ENCODE assay signal across 19 cellular contexts in the genomic region with DNA sequence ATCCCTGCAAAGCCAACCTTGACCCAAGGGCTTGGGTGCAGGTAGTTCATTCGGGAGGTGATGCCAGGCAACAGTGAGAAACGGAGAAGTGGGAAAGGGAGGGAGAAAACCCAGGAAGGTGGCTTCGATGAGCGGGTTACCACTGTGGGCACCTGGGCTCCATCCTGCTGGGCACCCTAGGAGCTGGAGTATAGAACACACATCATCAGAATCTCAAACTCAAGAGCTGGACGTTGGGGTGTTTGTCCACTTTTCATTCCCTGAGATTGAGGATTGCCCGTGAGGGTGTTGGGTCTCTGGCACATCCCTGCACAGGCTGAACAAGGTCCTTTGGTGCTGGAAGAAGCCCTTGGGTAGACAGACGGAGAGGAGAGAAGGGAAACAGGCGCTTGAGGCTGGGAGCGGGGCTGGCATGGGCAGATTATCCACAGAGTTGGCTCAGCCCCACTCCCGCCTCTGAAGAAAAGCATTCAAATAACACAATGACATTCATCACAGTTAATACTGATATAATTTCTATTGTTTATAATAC.
DNase-seq lines count a peak whose midpoint lies in the region; ATAC-seq and TF ChIP-seq lines count a peak whose summit lies in the region.
"Had no signal": no experiment of that assay in that cellular context is flagged by ENCODE, and none has a peak within 500 bp of the region (broad histone marks: within the 10 kb centered on the region; RNA-seq: fewer than 3 reads in every experiment).

No MANE protein-coding gene starts in this region.

- no peak overlapping the region for H3K4me3 Mint-ChIP-seq in osteocyte (ENCODE audit: unreplicated experiment)
- H3K4me3 Mint-ChIP-seq: CD8-positive, alpha-beta T cell had no signal

- H2AFZ ChIP-seq in hepatocyte: no peak overlapping the region
- H2AFZ ChIP-seq: PC-9 had no signal

- no peak overlapping the region for H3K27ac ChIP-seq in right atrium auricular region
- H3K27ac ChIP-seq in heart left ventricle: peak overlapping the region in 1 of 12 donors; percentile 3
- no peak overlapping the region for H3K27ac ChIP-seq in hepatocyte
- H3K27ac ChIP-seq: PC-9 had no signal

- no peak for TF ChIP-seq POLR2A in heart left ventricle (IDR thresholded peaks at IDR 0.05)

- intact Hi-C loops in heart left ventricle (cut with DNase I): loop anchor here in 2 of 10 donors (5.0 kb wide), 2 partner anchors 52 to 72 kb away; a partner anchor contains a TSS

- no peak for TF ChIP-seq CTCF in right atrium auricular region (IDR thresholded peaks at IDR 0.05)
- TF ChIP-seq CTCF in heart left ventricle (IDR thresholded peaks at IDR 0.05): no peak
- TF ChIP-seq CTCF in osteocyte (IDR thresholded peaks at IDR 0.05): no peak
- no peak for TF ChIP-seq CTCF in hepatocyte (IDR thresholded peaks at IDR 0.05; ENCODE audit: poor library complexity)

- WGBS in heart left ventricle, 4 donors: 92 to 93% (median 92%) methylated on average over 10 of the region's 10 CpGs
- 89% methylated on average over 10 of the region's 10 CpGs for WGBS in hepatocyte (ENCODE audit: low lambda C conversion rate, missing lambda C conversion rate)

- H3K36me3 ChIP-seq in right atrium auricular region (no peaks in the 10 kb centered on the region), heart left ventricle (no peaks in the 10 kb centered on the region), hepatocyte (replicated peaks; ENCODE audit: insufficient read depth, low read depth) (no peaks in the 10 kb centered on the region)
- H3K36me3 ChIP-seq: SJSA1 had no signal

- H3K9me2 ChIP-seq in hepatocyte (replicated peaks; ENCODE audit: insufficient read depth): no peaks in the 10 kb centered on the region

- ATAC-seq in heart left ventricle (no peak), HG03139 (IDR thresholded peaks at IDR 0.05; ENCODE audit: unreplicated experiment) (no peak), HG03025 (IDR thresholded peaks at IDR 0.05; ENCODE audit: low FRiP score, unreplicated experiment) (no peak)
- ATAC-seq: CD8-positive, alpha-beta T cell; Right ventricle myocardium inferior had no signal

- no peaks in the 10 kb centered on the region for H3K27me3 ChIP-seq in right atrium auricular region
- H3K27me3 ChIP-seq in heart left ventricle: no peaks in the 10 kb centered on the region
- no peaks in the 10 kb centered on the region for H3K27me3 ChIP-seq in hepatocyte
- H3K27me3 ChIP-seq: SJSA1 had no signal

- H3K9me3 Mint-ChIP-seq in osteocyte (ENCODE audit: unreplicated experiment): no peaks in the 10 kb centered on the region
- H3K9me3 Mint-ChIP-seq: CD8-positive, alpha-beta T cell had no signal

- no peak overlapping the region for H3K27ac Mint-ChIP-seq in osteocyte (ENCODE audit: unreplicated experiment)
- H3K27ac Mint-ChIP-seq: CD8-positive, alpha-beta T cell had no signal

- DNase-seq in right atrium auricular region (ENCODE audit: low spot score): peak; percentile 55
- no peak for DNase-seq in heart left ventricle
- DNase-seq in islet precursor cell: peak; percentile 22
- DNase-seq in osteocyte (ENCODE audit: extremely low spot score, unreplicated experiment): peak; percentile 65
- DNase-seq in hepatocyte (ENCODE audit: low spot score): no peak
- DNase-seq: C1 segment of cervical spinal cord, IMR-90, KG1, MM.1S, NCI-H2029 treated with DMSO at 0.1 percent for 48 hours, NCI-H446 treated with DMSO at 0.1 percent for 48 hours, NCI-H526, PC-9 had no signal

- H3K9me3 ChIP-seq in right atrium auricular region: no peaks in the 10 kb centered on the region
- H3K9me3 ChIP-seq in heart left ventricle: no peaks in the 10 kb centered on the region
- no peaks in the 10 kb centered on the region for H3K9me3 ChIP-seq in hepatocyte (ENCODE audit: low read depth)
- H3K9me3 ChIP-seq: Caco-2, SJSA1 had no signal

- no peaks in the 10 kb centered on the region for H4K20me1 ChIP-seq in hepatocyte (ENCODE audit: insufficient read depth, poor library complexity, severe bottlenecking)

- no peaks in the 10 kb centered on the region for H3K27me3 Mint-ChIP-seq in osteocyte (ENCODE audit: unreplicated experiment)

- peaks cover 0 to 46% of the 10 kb centered on the region in 2 donors for H3K4me1 ChIP-seq in right atrium auricular region
- H3K4me1 ChIP-seq in heart left ventricle: peaks cover 11 to 49% (median 33%) of the 10 kb centered on the region in 12 donors
- H3K4me1 ChIP-seq in hepatocyte (ENCODE audit: insufficient read depth): peaks cover 19% of the 10 kb centered on the region
- H3K4me1 ChIP-seq: Caco-2 had no signal

- H3K4me3 ChIP-seq in right atrium auricular region (no peak overlapping the region), heart left ventricle (no peak overlapping the region), hepatocyte (no peak overlapping the region)
- H3K4me3 ChIP-seq: PC-9, SJSA1 had no signal

- peaks cover 36% of the 10 kb centered on the region for H3K4me1 Mint-ChIP-seq in osteocyte (ENCODE audit: unreplicated experiment)

- H3K79me2 ChIP-seq in hepatocyte: no peaks in the 10 kb centered on the region

- no peak overlapping the region for H3K4me2 ChIP-seq in hepatocyte
- H3K4me2 ChIP-seq: PC-9 had no signal

- no peaks in the 10 kb centered on the region for H3K36me3 Mint-ChIP-seq in osteocyte (ENCODE audit: unreplicated experiment)
- H3K36me3 Mint-ChIP-seq: CD8-positive, alpha-beta T cell had no signal

Comparison
In these comparisons a context has a peak if more than half of its experiments do, and no peak if none do; other contexts are left out.
1. DNase-seq: peak in right atrium auricular region (single experiment), islet precursor cell (single experiment) and osteocyte (single experiment); none in heart left ventricle (0 of 5) and hepatocyte (single experiment).